In genomic region chr1:20426923-20427322, GRCh38 we compare ENCODE assay signal across 12 cellular contexts. TPM values are rescaled to one million over a fixed set of nuclear protein-coding genes. Genes with fewer than 3 reads are reported as not detected.
DNase-seq lines count a peak whose midpoint lies in the region; ATAC-seq and TF ChIP-seq lines count a peak whose summit lies in the region.
"Had no signal": no experiment of that assay in that cellular context is flagged by ENCODE, and none has a peak within 500 bp of the region (broad histone marks: within the 10 kb centered on the region; RNA-seq: fewer than 3 reads in every experiment).

No MANE protein-coding gene starts in this region.

- peaks cover 3% of the 10 kb centered on the region for H3K36me3 Mint-ChIP-seq in activated CD8-positive, alpha-beta T cell treated with anti-CD3 and anti-CD28 coated beads for 36 hours (ENCODE audit: low read depth)
- peaks cover 4% of the 10 kb centered on the region for H3K36me3 Mint-ChIP-seq in activated CD8-positive, alpha-beta T cell treated with anti-CD3 and anti-CD28 coated beads, Interleukin-2, amount 10 ng/mL, durations not matched to agents 7 days and 5 days (ENCODE audit: low read depth)

- DNase-seq in activated CD8-positive, alpha-beta T cell treated with anti-CD3 and anti-CD28 coated beads for 36 hours = peak; percentile 8
- DNase-seq in activated CD8-positive, alpha-beta T cell treated with anti-CD3 and anti-CD28 coated beads, Interleukin-2, amount 10 ng/mL, durations not matched to agents 7 days and 5 days = no peak
- DNase-seq in RWPE2 (ENCODE audit: low spot score) (no peak), epithelial cell of proximal tubule (ENCODE audit: low read depth) (peak; percentile 86), smooth muscle cell of the brain vasculature (ENCODE audit: low read depth, low spot score) (peak; percentile 40), NCI-H524 treated with DMSO at 0.1 percent for 48 hours (lab: John Stamatoyannopoulos, UW) (no peak)
- DNase-seq: body of pancreas, NCI-H2081 treated with DMSO at 0.1 percent for 48 hours, retina had no signal

- peaks cover 14% of the 10 kb centered on the region for H3K9me3 Mint-ChIP-seq in activated CD8-positive, alpha-beta T cell treated with anti-CD3 and anti-CD28 coated beads for 36 hours
- H3K9me3 Mint-ChIP-seq in activated CD8-positive, alpha-beta T cell treated with anti-CD3 and anti-CD28 coated beads, Interleukin-2, amount 10 ng/mL, durations not matched to agents 7 days and 5 days (ENCODE audit: insufficient read depth) = peaks cover 8% of the 10 kb centered on the region

- H3K27ac Mint-ChIP-seq in activated CD8-positive, alpha-beta T cell treated with anti-CD3 and anti-CD28 coated beads for 36 hours = no peak overlapping the region
- no peak overlapping the region for H3K27ac Mint-ChIP-seq in activated CD8-positive, alpha-beta T cell treated with anti-CD3 and anti-CD28 coated beads, Interleukin-2, amount 10 ng/mL, durations not matched to agents 7 days and 5 days

- POLR2A ChIA-PET in activated CD8-positive, alpha-beta T cell treated with anti-CD3 and anti-CD28 coated beads for 36 hours (lab: Charles Lee) = interaction anchor here (0.9 kb wide), 1 partner anchor 12 kb away, joined by 3 read pairs; no protein-coding TSS in a partner anchor
- POLR2A ChIA-PET in activated CD8-positive, alpha-beta T cell treated with anti-CD3 and anti-CD28 coated beads, Interleukin-2, amount 10 ng/mL, durations not matched to agents 7 days and 5 days (lab: Charles Lee) = no interaction called here

- no peaks in the 10 kb centered on the region for H3K36me3 ChIP-seq in RWPE2 (ENCODE audit: low read depth)
- H3K36me3 ChIP-seq: BLaER1 treated with 17β-estradiol and CSF1 and Interleukin-3, amounts not matched to agents 10 nM and 100 nM had no signal

- ATAC-seq in activated CD8-positive, alpha-beta T cell treated with anti-CD3 and anti-CD28 coated beads for 36 hours = peak; percentile 74
- ATAC-seq in activated CD8-positive, alpha-beta T cell treated with anti-CD3 and anti-CD28 coated beads, Interleukin-2, amount 10 ng/mL, durations not matched to agents 7 days and 5 days = no peak
- peak; percentile 97 for ATAC-seq in RWPE2 (ENCODE audit: low read depth)
- ATAC-seq in HG03045 (IDR thresholded peaks at IDR 0.05; ENCODE audit: unreplicated experiment) = no peak
- ATAC-seq in HG03571 (IDR thresholded peaks at IDR 0.05; ENCODE audit: unreplicated experiment) = no peak
- ATAC-seq: body of pancreas had no signal

- no peak for TF ChIP-seq CTCF in activated CD8-positive, alpha-beta T cell treated with anti-CD3 and anti-CD28 coated beads for 36 hours (IDR thresholded peaks at IDR 0.05)
- TF ChIP-seq CTCF in RWPE2 (IDR thresholded peaks at IDR 0.05; ENCODE audit: poor library complexity, severe bottlenecking) (no peak), epithelial cell of proximal tubule (conservative IDR thresholded peaks at IDR 0.05; ENCODE audit: low read depth, low read length) (no peak)

- intact Hi-C loops in activated CD8-positive, alpha-beta T cell treated with anti-CD3 and anti-CD28 coated beads for 36 hours (cut with micrococcal nuclease) = no loop called here

- H3K4me3 Mint-ChIP-seq in activated CD8-positive, alpha-beta T cell treated with anti-CD3 and anti-CD28 coated beads for 36 hours = no peak overlapping the region
- no peak overlapping the region for H3K4me3 Mint-ChIP-seq in activated CD8-positive, alpha-beta T cell treated with anti-CD3 and anti-CD28 coated beads, Interleukin-2, amount 10 ng/mL, durations not matched to agents 7 days and 5 days

- H3K27me3 Mint-ChIP-seq in activated CD8-positive, alpha-beta T cell treated with anti-CD3 and anti-CD28 coated beads for 36 hours = peaks cover 28% of the 10 kb centered on the region
- H3K27me3 Mint-ChIP-seq in activated CD8-positive, alpha-beta T cell treated with anti-CD3 and anti-CD28 coated beads, Interleukin-2, amount 10 ng/mL, durations not matched to agents 7 days and 5 days (ENCODE audit: low read depth) = peaks cover 23% of the 10 kb centered on the region

- H3K4me1 Mint-ChIP-seq in activated CD8-positive, alpha-beta T cell treated with anti-CD3 and anti-CD28 coated beads for 36 hours (ENCODE audit: low read depth) = peaks cover 10% of the 10 kb centered on the region
- peaks cover 8% of the 10 kb centered on the region for H3K4me1 Mint-ChIP-seq in activated CD8-positive, alpha-beta T cell treated with anti-CD3 and anti-CD28 coated beads, Interleukin-2, amount 10 ng/mL, durations not matched to agents 7 days and 5 days (ENCODE audit: low read depth)

- peak overlapping the region; percentile 27 for H3K27ac ChIP-seq in RWPE2 (ENCODE audit: poor library complexity, severe bottlenecking)
- H3K27ac ChIP-seq: body of pancreas had no signal

- no peaks in the 10 kb centered on the region for H3K27me3 ChIP-seq in RWPE2 (ENCODE audit: insufficient read depth, poor library complexity, severe bottlenecking)
- H3K27me3 ChIP-seq: BLaER1 treated with 17β-estradiol and CSF1 and Interleukin-3, amounts not matched to agents 10 nM and 100 nM; body of pancreas had no signal

- H3K4me3 ChIP-seq in RWPE2 (ENCODE audit: severe bottlenecking) = no peak overlapping the region
- H3K4me3 ChIP-seq in epithelial cell of proximal tubule (ENCODE audit: low read depth, low read length) = no peak overlapping the region
- H3K4me3 ChIP-seq: BLaER1 treated with 17β-estradiol and CSF1 and Interleukin-3, amounts not matched to agents 10 nM and 100 nM; body of pancreas had no signal

- peaks cover 4% of the 10 kb centered on the region for H3K9me3 ChIP-seq in RWPE2 (ENCODE audit: severe bottlenecking)
- H3K9me3 ChIP-seq: body of pancreas had no signal

- peaks cover 12% of the 10 kb centered on the region for H3K4me1 ChIP-seq in RWPE2 (ENCODE audit: insufficient read depth, poor library complexity, severe bottlenecking)
- H3K4me1 ChIP-seq: body of pancreas had no signal

- CTCF ChIA-PET in activated CD8-positive, alpha-beta T cell treated with anti-CD3 and anti-CD28 coated beads for 36 hours (lab: Charles Lee) = interaction anchor here (0.8 to 2.0 kb wide), 6 partner anchors 14 to 215 kb away, joined by 3 to 5 read pairs (median 3); no protein-coding TSS in a partner anchor
- CTCF ChIA-PET in activated CD8-positive, alpha-beta T cell treated with anti-CD3 and anti-CD28 coated beads, Interleukin-2, amount 10 ng/mL, durations not matched to agents 7 days and 5 days (lab: Charles Lee) = interaction anchor here (0.5 to 1.1 kb wide), 2 partner anchors 51 to 1064 kb away, joined by 3 read pairs; no protein-coding TSS in a partner anchor

RNA-seq across cellular contexts. Expression of gene CAMK2N1, which starts 59.1 kb away (rescaled TPM):
- under 1 TPM; 0.67 to 0.86 TPM for total RNA-seq in activated CD8-positive, alpha-beta T cell treated with anti-CD3 and anti-CD28 coated beads for 36 hours
- under 1 TPM; 0.29 to 0.44 TPM for total RNA-seq in activated CD8-positive, alpha-beta T cell treated with anti-CD3 and anti-CD28 coated beads, Interleukin-2, amount 10 ng/mL, durations not matched to agents 7 days and 5 days
- 18.2 and 19.7 TPM in 2 replicates for total RNA-seq in epithelial cell of proximal tubule

Comparison
In these comparisons a context has a peak if more than half of its experiments do, and no peak if none do; other contexts are left out.
1. ATAC-seq: peak in activated CD8-positive, alpha-beta T cell treated with anti-CD3 and anti-CD28 coated beads for 36 hours (single experiment) and RWPE2 (single experiment); none in activated CD8-positive, alpha-beta T cell treated with anti-CD3 and anti-CD28 coated beads, Interleukin-2, amount 10 ng/mL, durations not matched to agents 7 days and 5 days (single experiment), HG03045 (single experiment) and HG03571 (single experiment).
2. DNase-seq: peak in activated CD8-positive, alpha-beta T cell treated with anti-CD3 and anti-CD28 coated beads for 36 hours (single experiment), epithelial cell of proximal tubule (single experiment) and smooth muscle cell of the brain vasculature (single experiment); none in activated CD8-positive, alpha-beta T cell treated with anti-CD3 and anti-CD28 coated beads, Interleukin-2, amount 10 ng/mL, durations not matched to agents 7 days and 5 days (single experiment), RWPE2 (single experiment) and NCI-H524 treated with DMSO at 0.1 percent for 48 hours (single experiment).
3. RNA of gene CAMK2N1, which starts 59.1 kb away (total RNA-seq): 18.2 to 19.7 TPM in epithelial cell of proximal tubule; 0.67 to 0.86 TPM in activated CD8-positive, alpha-beta T cell treated with anti-CD3 and anti-CD28 coated beads for 36 hours and 0.29 to 0.44 TPM in activated CD8-positive, alpha-beta T cell treated with anti-CD3 and anti-CD28 coated beads, Interleukin-2, amount 10 ng/mL, durations not matched to agents 7 days and 5 days; every median in the first group is over 10 times any median in the second.